Comparison of ENCODE assay signal across 3 cellular contexts in the genomic region with DNA sequence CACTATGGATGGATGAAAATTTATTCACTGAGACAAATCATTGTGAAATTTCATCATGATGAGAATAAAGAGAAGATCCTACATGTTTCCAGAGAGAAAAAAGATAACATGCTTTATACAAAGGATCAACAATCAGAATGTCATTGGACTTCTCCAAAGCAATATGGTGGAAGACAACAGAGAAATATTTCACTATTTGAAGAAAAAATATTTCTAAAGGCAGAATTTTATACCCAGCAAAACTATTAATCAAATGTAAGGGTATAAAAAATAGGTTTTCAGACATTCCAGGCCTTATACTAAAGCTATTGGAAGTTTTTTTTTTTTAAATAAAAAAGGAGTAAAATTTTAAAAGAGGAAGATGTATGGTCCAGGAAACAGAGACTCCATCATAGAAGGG.
TF ChIP-seq lines count a peak whose summit lies in the region.

No MANE protein-coding gene starts in this region.

TF ChIP-seq in HepG2, 621 proteins besides CTCF, POLR2A, EP300 and RAD21 (continued from another document):
- TF ChIP-seq HDAC2 (CRISPR knock-in tag; IDR thresholded peaks at IDR 0.05), result no peak

TF ChIP-seq in HEK293, 187 proteins besides CTCF, POLR2A, EP300 and RAD21 (continued from another document):
- TF ChIP-seq ZFP3 (tag by site-specific recombination; IDR thresholded peaks at IDR 0.05; ENCODE audit: low read depth), result no peak
TF ChIP-seq in HEK293: peak in this region for 1.

TF ChIP-seq in K562, 482 proteins besides CTCF, POLR2A, EP300 and RAD21 (continued from another document):
- no peak for TF ChIP-seq RBM17 (IDR thresholded peaks at IDR 0.05; ENCODE audit: borderline replicate concordance, low read depth, low read length)
